In the genomic region with DNA sequence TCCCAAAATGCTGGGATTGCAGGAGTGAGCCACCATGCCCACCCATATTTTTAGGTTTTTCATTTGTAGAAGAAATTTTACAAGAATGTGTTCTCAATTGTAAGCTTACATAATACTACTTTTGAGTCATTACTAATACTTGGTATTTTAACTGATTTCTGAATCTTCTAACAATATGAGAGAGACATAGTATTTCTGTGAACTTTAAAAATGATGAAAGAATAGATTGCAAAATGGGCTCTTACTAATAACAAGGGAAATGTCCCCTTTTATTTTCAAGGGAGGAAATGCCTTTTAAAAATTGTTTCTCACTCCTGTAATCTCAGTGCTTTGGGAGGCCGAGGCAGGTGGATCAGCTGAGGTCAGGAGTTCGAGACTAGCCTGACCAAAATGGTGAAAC, we compare ENCODE assay signal across 14 cellular contexts.
"Had no signal": no experiment of that assay in that cellular context is flagged by ENCODE, and none has a peak within 500 bp of the region (broad histone marks: within the 10 kb centered on the region; RNA-seq: fewer than 3 reads in every experiment).

No MANE protein-coding gene starts in this region.

- H3K27me3 ChIP-seq: brain microvascular endothelial cell, dorsolateral prefrontal cortex, testis had no signal

- H3K4me3 ChIP-seq: lung, testis had no signal

- DNase-seq: activated CD4-positive, CD25-positive, alpha-beta regulatory T cell; amygdala; brain microvascular endothelial cell; cerebellar nuclear complex; dorsolateral prefrontal cortex; left colon; naive B cell; nucleus accumbens; stimulated activated CD4-positive, alpha-beta T cell treated with anti-CD3 and anti-CD28 coated beads, Interleukin-12 subunit alpha, Interleukin-12 subunit beta, amount 100 ng/mL, for 4 hours; stimulated activated naive CD4-positive, alpha-beta T cell treated with Interleukin-2 at 50 U/mL for 16 hours; T-helper 2 cell; testis had no signal

- H3K9me3 ChIP-seq: testis had no signal

- H3K27ac ChIP-seq: brain microvascular endothelial cell, testis had no signal

- ATAC-seq: left colon, sciatic nerve had no signal

- H3K36me3 ChIP-seq: brain microvascular endothelial cell had no signal
